In genomic region chr17:48930435-48930873, GRCh38 we compare ENCODE assay signal across 1 cellular context.
A peak's percentile ranks its signal among the peaks of the same experiment; 100 is the strongest.
TF ChIP-seq lines count a peak whose summit lies in the region.

No MANE protein-coding gene starts in this region.

TF ChIP-seq in GM23338, 12 proteins besides CTCF, POLR2A, EP300 and RAD21:
- TF ChIP-seq POLR2AphosphoS5 (IDR thresholded peaks at IDR 0.05; ENCODE audit: low read depth) (peak; percentile 16; the same call in 1 of the 2 replicates), ZNF462 (CRISPR knock-in tag; IDR thresholded peaks at IDR 0.05) (no peak), NANOG (IDR thresholded peaks at IDR 0.05; ENCODE audit: borderline replicate concordance) (no peak)
TF ChIP-seq in GM23338: peak in this region for 1.
